ENCODE assay signal across 8 cellular contexts in genomic region chr16:1613240-1613639, GRCh38. TPM values are rescaled to one million over a fixed set of nuclear protein-coding genes. Genes with fewer than 3 reads are reported as not detected.
DNase-seq lines count a peak whose midpoint lies in the region; ATAC-seq and TF ChIP-seq lines count a peak whose summit lies in the region.

No MANE protein-coding gene starts in this region.

- no peak overlapping the region for H2AFZ ChIP-seq in osteoblast (ENCODE audit: low read length)

- H3K4me2 ChIP-seq in osteoblast (ENCODE audit: insufficient read depth, low read length): peak overlapping the region; percentile 99

- no peaks in the 10 kb centered on the region for H3K36me3 ChIP-seq in endocrine pancreas (ENCODE audit: control insufficient read depth, insufficient read depth, low read length)
- H3K36me3 ChIP-seq in osteoblast (ENCODE audit: insufficient read depth, low read length): peaks cover 21% of the 10 kb centered on the region

- no peak for TF ChIP-seq CTCF in RWPE1 (conservative IDR thresholded peaks at IDR 0.05; ENCODE audit: low read depth)
- TF ChIP-seq CTCF in osteoblast (IDR thresholded peaks at IDR 0.05; ENCODE audit: extremely low read depth, low read depth, low read length): no peak

- H3K9me3 ChIP-seq in endocrine pancreas (ENCODE audit: control insufficient read depth, low read length) (no peaks in the 10 kb centered on the region), osteoblast (ENCODE audit: low read depth, low read length) (no peaks in the 10 kb centered on the region)

- no peaks in the 10 kb centered on the region for H3K27me3 Mint-ChIP-seq in T-helper 1 cell treated with Interleukin-12 subunit alpha and Interleukin-12 subunit beta and Interleukin-4 antibody, amounts not matched to agents 30 μg/mL and 1 μg/mL, for 36 hours (ENCODE audit: low read depth)

- H3K9me3 Mint-ChIP-seq in T-helper 1 cell treated with Interleukin-12 subunit alpha and Interleukin-12 subunit beta and Interleukin-4 antibody, amounts not matched to agents 30 μg/mL and 1 μg/mL, for 36 hours: no peaks in the 10 kb centered on the region

- H4K20me1 ChIP-seq in osteoblast (ENCODE audit: insufficient read depth, low read length): peaks cover 26% of the 10 kb centered on the region

- peaks cover 31% of the 10 kb centered on the region for H3K4me1 Mint-ChIP-seq in T-helper 1 cell treated with Interleukin-12 subunit alpha and Interleukin-12 subunit beta and Interleukin-4 antibody, amounts not matched to agents 30 μg/mL and 1 μg/mL, for 36 hours (ENCODE audit: low read depth)

- DNase-seq in T-helper 1 cell (no peak), RWPE1 (ENCODE audit: low spot score) (peak; percentile 16), osteoblast (ENCODE audit: insufficient read length, low spot score, missing footprints) (peak; percentile 93), substantia nigra (lab: John Stamatoyannopoulos, UW) (no peak), NCI-H526 (lab: John Stamatoyannopoulos, UW) (no peak)

- peaks cover 13% of the 10 kb centered on the region for H3K36me3 Mint-ChIP-seq in T-helper 1 cell treated with Interleukin-12 subunit alpha and Interleukin-12 subunit beta and Interleukin-4 antibody, amounts not matched to agents 30 μg/mL and 1 μg/mL, for 36 hours (ENCODE audit: low read depth)

- peak overlapping the region; percentile 6 for H3K4me3 ChIP-seq in endocrine pancreas (ENCODE audit: control insufficient read depth, insufficient read depth, low read length)
- peak overlapping the region; percentile 86 for H3K4me3 ChIP-seq in osteoblast (ENCODE audit: insufficient read depth, low read length)

- peaks cover 7% of the 10 kb centered on the region for H3K4me1 ChIP-seq in endocrine pancreas (ENCODE audit: control insufficient read depth, insufficient read depth, low read length)
- H3K4me1 ChIP-seq in osteoblast (ENCODE audit: insufficient read depth, low read length): peaks cover 44% of the 10 kb centered on the region

- H3K27me3 ChIP-seq in endocrine pancreas (ENCODE audit: control insufficient read depth, insufficient read depth, low read length) (no peaks in the 10 kb centered on the region), osteoblast (ENCODE audit: insufficient read depth, low read length) (no peaks in the 10 kb centered on the region)

- no peak for ATAC-seq in GM21528 (IDR thresholded peaks at IDR 0.05; ENCODE audit: low FRiP score, unreplicated experiment)

- H3K79me2 ChIP-seq in osteoblast (ENCODE audit: insufficient read depth, low read length): peaks cover 63% of the 10 kb centered on the region

- H3K27ac ChIP-seq in RWPE1 (peak overlapping the region; percentile 96), osteoblast (ENCODE audit: low read depth, low read length) (peak overlapping the region; percentile 60), substantia nigra (ENCODE audit: low read depth, low read length, poor library complexity, severe bottlenecking) (no peak overlapping the region)

- H3K4me3 Mint-ChIP-seq in T-helper 1 cell treated with Interleukin-12 subunit alpha and Interleukin-12 subunit beta and Interleukin-4 antibody, amounts not matched to agents 30 μg/mL and 1 μg/mL, for 36 hours: peak overlapping the region; percentile 86

- CTCF ChIA-PET in RWPE1 (lab: Yijun Ruan, JAX): no interaction called here

- peak overlapping the region; percentile 82 for H3K9ac ChIP-seq in endocrine pancreas (ENCODE audit: control insufficient read depth, insufficient read depth, low read length)

- POLR2A ChIA-PET in RWPE1 (lab: Yijun Ruan, JAX; ENCODE audit: low non-redundant PET): interaction anchor here (0.7 kb wide), 1 partner anchor 119 kb away, joined by 3 read pairs; no protein-coding TSS in a partner anchor

- peak overlapping the region; percentile 75 for H3K27ac Mint-ChIP-seq in T-helper 1 cell treated with Interleukin-12 subunit alpha and Interleukin-12 subunit beta and Interleukin-4 antibody, amounts not matched to agents 30 μg/mL and 1 μg/mL, for 36 hours

RNA-seq across cellular contexts. Expression of gene CRAMP1, which starts 1.1 kb away (rescaled TPM):
- 9.7 and 11.2 TPM in 2 replicates for total RNA-seq in osteoblast

RNA-seq across cellular contexts. Expression of gene IFT140, which starts 1.4 kb away (rescaled TPM):
- 37.1 and 38.0 TPM in 2 replicates for total RNA-seq in osteoblast

Comparison
In these comparisons a context has a peak if more than half of its experiments do, and no peak if none do; other contexts are left out.
1. DNase-seq: peak in RWPE1 (single experiment) and osteoblast (single experiment); none in T-helper 1 cell (0 of 5), substantia nigra (0 of 49) and NCI-H526 (0 of 2).